ENCODE assay signal across 17 cellular contexts in the genomic region with DNA sequence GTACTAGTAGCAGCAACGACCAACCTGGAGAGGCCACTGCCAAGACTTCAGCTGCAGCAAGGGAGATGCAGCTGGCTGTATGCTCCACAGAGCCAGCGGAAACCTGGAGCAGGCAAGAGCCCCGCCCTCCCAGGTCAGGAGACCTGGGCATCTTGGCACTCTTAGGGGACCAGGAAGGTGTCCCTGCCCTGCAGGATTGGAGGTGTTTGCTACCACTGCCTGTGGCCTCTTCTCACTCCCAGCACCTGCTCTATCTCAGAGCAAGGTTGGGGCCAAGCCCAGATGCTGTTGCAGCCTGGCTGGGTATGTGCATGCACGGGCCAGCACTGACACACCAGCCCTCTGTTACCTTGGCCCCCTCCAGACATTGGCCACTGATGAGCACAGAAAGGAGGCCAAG.
"Had no signal": no experiment of that assay in that cellular context is flagged by ENCODE, and none has a peak within 500 bp of the region (broad histone marks: within the 10 kb centered on the region; RNA-seq: fewer than 3 reads in every experiment).

No MANE protein-coding gene starts in this region.

- H3K36me3 Mint-ChIP-seq: activated naive CD8-positive, alpha-beta T cell; memory B cell had no signal

- ATAC-seq: activated T-cell treated with anti-CD3 and anti-CD28 coated beads, Interleukin-2, amount 50 U/mL, for 4 hours; right cardiac atrium; T-helper 17 cell had no signal

- H3K9me3 ChIP-seq: testis had no signal

- H3K4me1 Mint-ChIP-seq: memory B cell, neural crest cell, T-helper 17 cell had no signal

- H3K27ac ChIP-seq: parathyroid adenoma, testis had no signal

- H3K27me3 ChIP-seq: testis had no signal

- H3K4me3 ChIP-seq: testis had no signal

- H3K27ac Mint-ChIP-seq: activated naive CD8-positive, alpha-beta T cell; endodermal cell; memory B cell; T-helper 17 cell had no signal

- H3K4me3 Mint-ChIP-seq: activated naive CD8-positive, alpha-beta T cell; activated T-cell treated with anti-CD3 and anti-CD28 coated beads, Interleukin-2, amount 50 U/mL, for 4 hours; endodermal cell; memory B cell; neural crest cell; T-helper 17 cell had no signal

- H3K4me1 ChIP-seq: parathyroid adenoma, testis had no signal

- DNase-seq: activated CD4-positive, alpha-beta T cell treated with anti-CD3 and anti-CD28 coated beads, Interleukin-2, amount 50 U/mL, for 4 hours; activated CD4-positive, CD25-positive, alpha-beta regulatory T cell treated with anti-CD3 and anti-CD28 coated beads, Interleukin-2, amount 50 U/mL, for 72 hours; activated gamma-delta T cell; activated T-cell treated with anti-CD3 and anti-CD28 coated beads, Interleukin-2, amount 50 U/mL, for 4 hours; amygdala; cerebellar nuclear complex; endodermal cell; erythroblast; hypothalamus; stimulated activated naive CD4-positive, alpha-beta T cell; T-helper 17 cell; testis had no signal

- H3K27me3 Mint-ChIP-seq: activated naive CD8-positive, alpha-beta T cell; memory B cell; T-helper 17 cell had no signal

- H3K9ac ChIP-seq: parathyroid adenoma had no signal
